In the genomic region with DNA sequence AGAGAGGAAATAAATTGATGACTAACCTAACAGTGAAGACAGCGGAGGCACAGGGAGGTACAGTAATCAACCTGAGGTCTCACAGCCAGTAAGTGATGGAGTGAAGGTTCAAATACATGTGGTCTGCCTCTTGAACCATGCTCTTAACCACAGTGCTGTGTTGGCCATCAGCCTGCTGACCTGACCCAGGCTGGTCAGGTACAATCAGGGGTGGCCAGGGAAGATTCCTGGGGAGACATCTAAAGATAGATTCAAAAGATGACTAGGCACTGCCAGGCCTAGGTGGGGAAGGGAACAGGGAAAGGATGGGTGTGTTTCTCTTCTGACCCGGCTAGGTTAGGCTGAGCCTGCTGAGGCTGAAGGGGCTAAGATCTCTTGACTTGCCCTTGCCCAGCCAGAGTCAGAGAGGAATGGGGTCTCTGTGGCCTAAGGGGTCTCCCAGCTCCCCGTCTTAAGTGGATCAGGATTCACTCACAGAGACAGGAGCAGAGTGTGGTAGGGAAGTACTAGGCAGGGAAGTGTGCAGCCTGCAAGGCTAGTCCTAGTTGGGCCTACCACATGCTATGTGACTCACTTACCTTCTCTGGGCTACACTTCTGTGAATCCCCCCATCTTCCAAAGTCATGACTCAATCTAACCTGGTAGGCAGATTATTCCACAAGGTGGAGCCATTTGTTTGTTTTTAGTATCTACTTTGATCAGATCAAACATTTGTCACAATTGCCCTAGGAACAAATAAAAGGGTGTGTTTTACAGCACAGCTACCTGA, we compare ENCODE assay signal across 8 cellular contexts. TPM values are rescaled to one million over a fixed set of nuclear protein-coding genes. Genes with fewer than 3 reads are reported as not detected.
DNase-seq lines count a peak whose midpoint lies in the region; ATAC-seq, FAIRE-seq and TF ChIP-seq lines count a peak whose summit lies in the region.

No MANE protein-coding gene starts in this region.

- H3K9me1 ChIP-seq in endothelial cell of umbilical vein (replicated peaks; ENCODE audit: control insufficient read depth, extremely low read depth, insufficient read depth, low read length) = no peaks in the 10 kb centered on the region

- H3K36me3 Mint-ChIP-seq in neural crest cell (ENCODE audit: low read depth) = peaks cover 16% of the 10 kb centered on the region

- DNase-seq in A172 (ENCODE audit: low spot score) (peak; percentile 73), GF-D8 (lab: John Stamatoyannopoulos, UW) (peak; percentile 8), NCI-H146 treated with DMSO at 0.1 percent for 48 hours (lab: John Stamatoyannopoulos, UW; ENCODE audit: unreplicated experiment) (peak; percentile 20), endothelial cell of umbilical vein (ENCODE audit: low read depth, low spot score) (peak; percentile 65), neural crest cell (ENCODE audit: low read depth, low spot score) (no peak)
- DNase-seq in activated CD4-positive, alpha-beta T cell treated with anti-CD3 and anti-CD28 coated beads, Interleukin-2, amount 50 U/mL, for 24 hours (ENCODE audit: low read depth in 1 of 2, low spot score in 1 of 2) = peak; percentile 26 to 68

- H3K9me3 Mint-ChIP-seq in neural crest cell = no peaks in the 10 kb centered on the region

- ATAC-seq in GM19351 (IDR thresholded peaks at IDR 0.05; ENCODE audit: unreplicated experiment) (no peak), HG02840 (IDR thresholded peaks at IDR 0.05; ENCODE audit: low FRiP score, unreplicated experiment) (no peak)

- H3K36me3 ChIP-seq in endothelial cell of umbilical vein (ENCODE audit: control insufficient read depth in 2 of 2, extremely low read depth in 1 of 2, insufficient read depth in 2 of 2, low read length in 2 of 2) = no peaks in the 10 kb centered on the region

- H4K20me1 ChIP-seq in endothelial cell of umbilical vein (replicated peaks; ENCODE audit: control insufficient read depth, extremely low read depth, insufficient read depth, low read length) = no peaks in the 10 kb centered on the region

- intact Hi-C loops in endothelial cell of umbilical vein (cut with micrococcal nuclease) = loop anchor here (1.0 to 5.0 kb wide), 3 partner anchors 35 to 135 kb away; no protein-coding TSS in a partner anchor

- peaks cover 3% of the 10 kb centered on the region for H3K4me1 ChIP-seq in endothelial cell of umbilical vein (ENCODE audit: control insufficient read depth, extremely low read depth, insufficient read depth, low read length)

- no peak overlapping the region for H2AFZ ChIP-seq in endothelial cell of umbilical vein (ENCODE audit: low read depth, low read length)

- H3K27ac ChIP-seq in endothelial cell of umbilical vein (ENCODE audit: insufficient read depth, low read depth, low read length) = no peak overlapping the region

- H3K4me1 Mint-ChIP-seq in neural crest cell = peaks cover 48% of the 10 kb centered on the region

- no peaks in the 10 kb centered on the region for H3K27me3 Mint-ChIP-seq in neural crest cell (ENCODE audit: low read depth)

- H3K4me2 ChIP-seq in endothelial cell of umbilical vein (ENCODE audit: insufficient read depth, low read length) = no peak overlapping the region

- CTCF ChIA-PET in endothelial cell of umbilical vein (lab: Charles Lee) = interaction anchor here (0.6 to 3.2 kb wide), 13 partner anchors 10 to 156 kb away, joined by 3 to 55 read pairs (median 5); partner anchors contain the start of genes CCDC134 and SREBF2

- H3K27ac Mint-ChIP-seq in neural crest cell (ENCODE audit: unreplicated experiment) = peak overlapping the region; percentile 22

- no peak overlapping the region for H3K4me3 ChIP-seq in endothelial cell of umbilical vein (replicated peaks in 1 of 3; ENCODE audit: insufficient read depth in 1 of 3, low read depth in 1 of 3, low read length in 3 of 3)

- no peaks in the 10 kb centered on the region for H3K27me3 ChIP-seq in endothelial cell of umbilical vein (ENCODE audit: control insufficient read depth in 2 of 2, insufficient read depth in 2 of 2, low read length in 2 of 2)

- H3K4me3 Mint-ChIP-seq in neural crest cell = no peak overlapping the region

- dilution Hi-C loops in endothelial cell of umbilical vein (cut with MboI; ENCODE audit: extremely low pct_ligation_motif_present, low sequenced_read_pairs) = no loop called here

- H3K9me3 ChIP-seq in endothelial cell of umbilical vein (replicated peaks; ENCODE audit: control insufficient read depth, insufficient read depth, low read length) = no peaks in the 10 kb centered on the region

- peak; percentile 17 to 29 for TF ChIP-seq CTCF in endothelial cell of umbilical vein (IDR thresholded peaks at IDR 0.05; ENCODE audit: extremely low read depth in 1 of 2, insufficient read depth in 1 of 2, low read depth in 1 of 2, low read length in 2 of 2)
- TF ChIP-seq CTCF in neural crest cell (conservative IDR thresholded peaks at IDR 0.05) = peak; percentile 67

- BruUV-seq in endothelial cell of umbilical vein (replicated peaks; lab: Mats Ljungman, UMichigan) = no TSS peak

- POLR2A ChIA-PET in endothelial cell of umbilical vein (lab: Charles Lee) = no interaction called here

- no peaks in the 10 kb centered on the region for H3K79me2 ChIP-seq in endothelial cell of umbilical vein (ENCODE audit: control insufficient read depth, insufficient read depth, low read length)

- no peak for TF ChIP-seq POLR2A in endothelial cell of umbilical vein (IDR thresholded peaks at IDR 0.05; ENCODE audit: low read depth, low read length)

- FAIRE-seq in endothelial cell of umbilical vein (lab: Jason Lieb, UNC) = peak; percentile 67

- no peak overlapping the region for H3K9ac ChIP-seq in endothelial cell of umbilical vein (replicated peaks; ENCODE audit: extremely low read depth, insufficient read depth, low read length)

TF ChIP-seq in endothelial cell of umbilical vein, 7 proteins besides CTCF, POLR2A, EP300 and RAD21:
- TF ChIP-seq MYC (IDR thresholded peaks at IDR 0.05; ENCODE audit: low read depth, low read length) (no peak), JUN (IDR thresholded peaks at IDR 0.05; ENCODE audit: borderline replicate concordance, insufficient read depth, insufficient read length, low read depth) (peak; percentile 24)

RNA-seq across cellular contexts. Expression of gene SREBF2, which starts 10.4 kb away (rescaled TPM):
- total RNA-seq in A172 (2014; rRNA removed; shearing (Covaris generic)) = 15.8 and 17.7 TPM in 2 replicates
- 136 and 144 TPM in 2 replicates for total RNA-seq in endothelial cell of umbilical vein
- polyA plus RNA-seq in endothelial cell of umbilical vein = 101 and 105 TPM in 2 replicates
- polyA plus RNA-seq in endothelial cell of umbilical vein (2011; cell fraction: cytosol; rRNA removed) = 64.9 and 79.0 TPM in 2 replicates
- polyA plus RNA-seq in endothelial cell of umbilical vein (2011; cell fraction: nucleus; rRNA removed) = 142 and 146 TPM in 2 replicates
- 65.1 and 68.1 TPM in 2 replicates for polyA plus RNA-seq in endothelial cell of umbilical vein (2012)
- 144 and 167 TPM in 2 replicates for polyA minus RNA-seq in endothelial cell of umbilical vein
- polyA minus RNA-seq in endothelial cell of umbilical vein (2011; cell fraction: cytosol; rRNA and poly(A)+ RNA removed) = 39.5 TPM
- polyA minus RNA-seq in endothelial cell of umbilical vein (2011; cell fraction: nucleus; rRNA and poly(A)+ RNA removed) = 83.5 and 87.5 TPM in 2 replicates
- total RNA-seq in neural crest cell = 194 and 209 TPM in 2 replicates

RNA-seq across cellular contexts. Expression of gene CCDC134, which starts 22.0 kb away (rescaled TPM):
- 5.7 and 6.2 TPM in 2 replicates for total RNA-seq in A172 (2014; rRNA removed; shearing (Covaris generic))
- total RNA-seq in endothelial cell of umbilical vein (8.1 and 8.4 TPM in 2 replicates), neural crest cell (23.0 and 26.0 TPM in 2 replicates)
- polyA plus RNA-seq in endothelial cell of umbilical vein = 4.0 and 4.5 TPM in 2 replicates
- 4.1 and 5.0 TPM in 2 replicates for polyA plus RNA-seq in endothelial cell of umbilical vein (2011; cell fraction: cytosol; rRNA removed)
- 4.5 TPM in 2 replicates for polyA plus RNA-seq in endothelial cell of umbilical vein (2011; cell fraction: nucleus; rRNA removed)
- 2.3 and 3.0 TPM in 2 replicates for polyA plus RNA-seq in endothelial cell of umbilical vein (2012)
- polyA minus RNA-seq in endothelial cell of umbilical vein = 10.3 and 13.1 TPM in 2 replicates
- polyA minus RNA-seq in endothelial cell of umbilical vein (2011; cell fraction: cytosol; rRNA and poly(A)+ RNA removed) = 4.9 TPM
- polyA minus RNA-seq in endothelial cell of umbilical vein (2011; cell fraction: nucleus; rRNA and poly(A)+ RNA removed) = 2.3 and 2.5 TPM in 2 replicates
